In genomic region chr10:51617576-51618298, GRCh38 we compare ENCODE assay signal across 16 cellular contexts.
"Had no signal": no experiment of that assay in that cellular context is flagged by ENCODE, and none has a peak within 500 bp of the region (broad histone marks: within the 10 kb centered on the region; RNA-seq: fewer than 3 reads in every experiment).

No MANE protein-coding gene starts in this region.

- H3K9me3 ChIP-seq: esophagus squamous epithelium, thoracic aorta had no signal

- H3K36me3 Mint-ChIP-seq: activated naive CD4-positive, alpha-beta T cell treated with anti-CD3 and anti-CD28 coated beads, Interleukin-2, amount 50 U/mL, for 24 hours; naive B cell; stimulated activated effector memory CD8-positive, alpha-beta T cell treated with anti-CD3 and anti-CD28 coated beads, Interleukin-12 subunit alpha, Interleukin-12 subunit beta, amount 100 ng/mL, for 72 hours; WTC11 had no signal

- H3K9me3 Mint-ChIP-seq: activated CD4-positive, alpha-beta memory T cell treated with anti-CD3 and anti-CD28 coated beads, Interleukin-2, amount 10 ng/mL, durations not matched to agents 7 days and 5 days had no signal

- H3K27ac ChIP-seq: adrenal gland, cardiac muscle cell, esophagus squamous epithelium, hepatocyte, pancreas, thoracic aorta had no signal

- H3K4me3 ChIP-seq: adrenal gland, cardiac muscle cell, esophagus squamous epithelium, hepatocyte, pancreas, thoracic aorta had no signal

- H3K4me3 Mint-ChIP-seq: activated CD4-positive, alpha-beta memory T cell treated with anti-CD3 and anti-CD28 coated beads, Interleukin-2, amount 10 ng/mL, durations not matched to agents 7 days and 5 days; activated naive CD4-positive, alpha-beta T cell treated with anti-CD3 and anti-CD28 coated beads, Interleukin-2, amount 50 U/mL, for 24 hours; activated T-cell treated with anti-CD3 and anti-CD28 coated beads, Interleukin-2, amount 50 U/mL, for 24 hours; naive B cell; stimulated activated effector memory CD8-positive, alpha-beta T cell treated with anti-CD3 and anti-CD28 coated beads, Interleukin-12 subunit alpha, Interleukin-12 subunit beta, amount 100 ng/mL, for 72 hours; WTC11 had no signal

- ATAC-seq: pancreas; stimulated activated effector memory CD8-positive, alpha-beta T cell treated with anti-CD3 and anti-CD28 coated beads, Interleukin-12 subunit alpha, Interleukin-12 subunit beta, amount 100 ng/mL, for 72 hours; WTC11 had no signal

- H3K27ac Mint-ChIP-seq: activated CD4-positive, alpha-beta memory T cell treated with anti-CD3 and anti-CD28 coated beads, Interleukin-2, amount 10 ng/mL, durations not matched to agents 7 days and 5 days; activated naive CD4-positive, alpha-beta T cell treated with anti-CD3 and anti-CD28 coated beads, Interleukin-2, amount 50 U/mL, for 24 hours; activated T-cell treated with anti-CD3 and anti-CD28 coated beads, Interleukin-2, amount 50 U/mL, for 24 hours; naive B cell; stimulated activated effector memory CD8-positive, alpha-beta T cell treated with anti-CD3 and anti-CD28 coated beads, Interleukin-12 subunit alpha, Interleukin-12 subunit beta, amount 100 ng/mL, for 72 hours; WTC11 had no signal

- H3K27me3 Mint-ChIP-seq: activated CD4-positive, alpha-beta memory T cell treated with anti-CD3 and anti-CD28 coated beads, Interleukin-2, amount 10 ng/mL, durations not matched to agents 7 days and 5 days; activated T-cell treated with anti-CD3 and anti-CD28 coated beads, Interleukin-2, amount 50 U/mL, for 24 hours had no signal

- H3K4me1 Mint-ChIP-seq: activated CD4-positive, alpha-beta memory T cell treated with anti-CD3 and anti-CD28 coated beads, Interleukin-2, amount 10 ng/mL, durations not matched to agents 7 days and 5 days; activated naive CD4-positive, alpha-beta T cell treated with anti-CD3 and anti-CD28 coated beads, Interleukin-2, amount 50 U/mL, for 24 hours; naive B cell; stimulated activated effector memory CD8-positive, alpha-beta T cell treated with anti-CD3 and anti-CD28 coated beads, Interleukin-12 subunit alpha, Interleukin-12 subunit beta, amount 100 ng/mL, for 72 hours had no signal

- H3K4me1 ChIP-seq: adrenal gland, esophagus squamous epithelium, pancreas had no signal

- DNase-seq: activated CD4-positive, alpha-beta memory T cell treated with anti-CD3 and anti-CD28 coated beads, Interleukin-2, amount 10 ng/mL, durations not matched to agents 7 days and 5 days; activated CD4-positive, alpha-beta T cell treated with anti-CD3 and anti-CD28 coated beads for 4 hours; activated T-cell treated with anti-CD3 and anti-CD28 coated beads, Interleukin-2, amount 50 U/mL, for 24 hours; adrenal gland; effector CD4-positive, alpha-beta T cell; esophagus squamous epithelium; islet precursor cell; naive B cell; pancreas; stimulated activated CD4-positive, alpha-beta T cell treated with anti-CD3 and anti-CD28 coated beads, Interleukin-12 subunit alpha, Interleukin-12 subunit beta, amount 100 ng/mL, for 4 hours had no signal

- H3K27me3 ChIP-seq: adrenal gland, cardiac muscle cell, esophagus squamous epithelium, hepatocyte, pancreas had no signal

- H3K36me3 ChIP-seq: adrenal gland, cardiac muscle cell, esophagus squamous epithelium, pancreas, thoracic aorta had no signal
